10 cellular contexts compared by ENCODE assay signal in genomic region chr6:105835373-105835772, GRCh38.
A peak's percentile ranks its signal among the peaks of the same experiment; 100 is the strongest.
DNase-seq lines count a peak whose midpoint lies in the region; ATAC-seq and TF ChIP-seq lines count a peak whose summit lies in the region.
"Had no signal": no experiment of that assay in that cellular context is flagged by ENCODE, and none has a peak within 500 bp of the region (broad histone marks: within the 10 kb centered on the region; RNA-seq: fewer than 3 reads in every experiment).

No MANE protein-coding gene starts in this region.

- H3K27me3 ChIP-seq in heart left ventricle (no peaks in the 10 kb centered on the region), esophagus muscularis mucosa (no peaks in the 10 kb centered on the region), transverse colon (no peaks in the 10 kb centered on the region), prostate gland (replicated peaks; ENCODE audit: insufficient read depth) (no peaks in the 10 kb centered on the region)

- TF ChIP-seq CTCF in heart left ventricle (IDR thresholded peaks at IDR 0.05) (peak in 7 of 12 donors; percentile 8 to 42 (median 20)), esophagus muscularis mucosa (IDR thresholded peaks at IDR 0.05) (peak; percentile 22 to 39 (median 31)), transverse colon (IDR thresholded peaks at IDR 0.05) (peak in 2 of 5 experiments; percentile 4 to 22), prostate gland (IDR thresholded peaks at IDR 0.05) (peak in 1 of 4 experiments; percentile 14)

- no peak overlapping the region for H3K4me3 ChIP-seq in heart left ventricle
- H3K4me3 ChIP-seq in esophagus muscularis mucosa, result no peak overlapping the region
- H3K4me3 ChIP-seq in transverse colon, result no peak overlapping the region
- no peak overlapping the region for H3K4me3 ChIP-seq in prostate gland

- H3K4me1 ChIP-seq in heart left ventricle (peaks cover 0 to 34% (median 0%) of the 10 kb centered on the region in 12 donors), esophagus muscularis mucosa (no peaks in the 10 kb centered on the region), transverse colon (no peaks in the 10 kb centered on the region), prostate gland (replicated peaks) (no peaks in the 10 kb centered on the region)

- DNase-seq in heart left ventricle, result no peak
- no peak for DNase-seq in left ventricle myocardium superior
- DNase-seq in NOMO-1 treated with dmso at 0.1 percent for 144 hours (lab: John Stamatoyannopoulos, UW; ENCODE audit: unreplicated experiment), result peak; percentile 29
- DNase-seq in esophagus muscularis mucosa (ENCODE audit: extremely low spot score), result peak; percentile 74
- peak; percentile 16 for DNase-seq in transverse colon
- no peak for DNase-seq in prostate gland (ENCODE audit: low spot score)
- DNase-seq in AG08395 (ENCODE audit: low spot score), result no peak
- DNase-seq: GF-D8 had no signal

- in situ Hi-C loops in transverse colon (cut with MboI; ENCODE audit: low pct_ligation_motif_present in 1 of 4, low pct_unique_long_range_greater_than_20kb in 1 of 4, low sequenced_read_pairs in 3 of 4), result no loop called here

- no peaks in the 10 kb centered on the region for H3K9me3 ChIP-seq in heart left ventricle
- no peaks in the 10 kb centered on the region for H3K9me3 ChIP-seq in esophagus muscularis mucosa
- no peaks in the 10 kb centered on the region for H3K9me3 ChIP-seq in transverse colon
- no peaks in the 10 kb centered on the region for H3K9me3 ChIP-seq in prostate gland

- no peak for TF ChIP-seq EP300 in esophagus muscularis mucosa (IDR thresholded peaks at IDR 0.05)
- TF ChIP-seq EP300 in transverse colon (IDR thresholded peaks at IDR 0.05; ENCODE audit: low read depth), result no peak

- WGBS in heart left ventricle, 4 donors, result 53 to 65% (median 57%) methylated on average over 6 of the region's 6 CpGs
- WGBS in esophagus muscularis mucosa, result 55% methylated on average over 6 of the region's 6 CpGs
- WGBS in transverse colon (ENCODE audit: low coverage in 1 of 2), 2 donors, result 44 to 63% methylated on average over 6 of the region's 6 CpGs
- 58% methylated on average over 6 of the region's 6 CpGs for WGBS in prostate gland

- H3K27ac ChIP-seq in heart left ventricle, result no peak overlapping the region
- no peak overlapping the region for H3K27ac ChIP-seq in esophagus muscularis mucosa (replicated peaks in 1 of 4)
- H3K27ac ChIP-seq in transverse colon, result no peak overlapping the region
- no peak overlapping the region for H3K27ac ChIP-seq in prostate gland

- ATAC-seq in heart left ventricle, result no peak
- no peak for ATAC-seq in left ventricle myocardium superior
- ATAC-seq in GM18909 (IDR thresholded peaks at IDR 0.05; ENCODE audit: poor library complexity, unreplicated experiment), result no peak
- ATAC-seq: naive thymus-derived CD8-positive, alpha-beta T cell had no signal

- TF ChIP-seq POLR2A in heart left ventricle (IDR thresholded peaks at IDR 0.05) (no peak), esophagus muscularis mucosa (IDR thresholded peaks at IDR 0.05; ENCODE audit: low read depth) (no peak), transverse colon (IDR thresholded peaks at IDR 0.05) (no peak), prostate gland (IDR thresholded peaks at IDR 0.05) (no peak)

- intact Hi-C loops in heart left ventricle (cut with DNase I) (loop anchor here in 1 of 10 donors (10.0 kb wide), 1 partner anchor 101 kb away; no protein-coding TSS in a partner anchor), left ventricle myocardium superior (cut with micrococcal nuclease) (no loop called here), esophagus muscularis mucosa (cut with DNase I) (no loop called here), transverse colon (cut with DNase I; ENCODE audit: low total_unique reads) (no loop called here), prostate gland (cut with DNase I) (no loop called here)

- H3K36me3 ChIP-seq in heart left ventricle (no peaks in the 10 kb centered on the region), esophagus muscularis mucosa (no peaks in the 10 kb centered on the region), transverse colon (no peaks in the 10 kb centered on the region), prostate gland (no peaks in the 10 kb centered on the region)

Comparison
In these comparisons a context has a peak if more than half of its experiments do, and no peak if none do; other contexts are left out.
1. DNase-seq: peak in NOMO-1 treated with dmso at 0.1 percent for 144 hours (single experiment), esophagus muscularis mucosa (single experiment) and transverse colon (single experiment); none in heart left ventricle (0 of 5), left ventricle myocardium superior (single experiment), prostate gland (single experiment) and AG08395 (single experiment).